In the genomic region with DNA sequence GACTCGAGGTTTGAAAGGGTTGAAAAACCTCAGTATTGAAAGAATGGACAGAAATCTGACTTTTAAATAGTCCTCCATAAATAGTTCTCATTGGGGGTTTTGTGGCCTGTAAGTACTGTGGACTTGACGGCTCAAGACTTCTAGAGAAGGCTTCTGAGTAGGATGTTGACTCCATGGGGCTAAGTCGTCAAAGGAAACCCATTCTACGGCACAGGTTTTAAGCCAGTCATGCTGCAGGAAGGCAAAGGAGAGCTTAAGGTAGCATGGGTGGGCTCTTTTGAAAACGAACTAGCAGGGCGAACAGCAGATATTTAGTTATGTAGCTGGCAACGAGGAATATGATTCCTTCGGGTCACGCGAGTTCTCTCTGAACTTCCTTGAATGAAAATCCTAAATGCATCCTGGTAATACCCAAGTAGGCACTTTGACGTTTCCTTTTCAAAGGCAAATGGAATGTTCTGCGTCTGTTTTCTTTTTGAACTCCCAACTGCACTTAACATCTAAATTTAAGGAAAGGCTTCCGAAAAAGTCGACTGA, we compare ENCODE assay signal across 8 cellular contexts. TPM values are rescaled to one million over a fixed set of nuclear protein-coding genes. Genes with fewer than 3 reads are reported as not detected.
A peak's percentile ranks its signal among the peaks of the same experiment; 100 is the strongest.
DNase-seq lines count a peak whose midpoint lies in the region; ATAC-seq and TF ChIP-seq lines count a peak whose summit lies in the region.

No MANE protein-coding gene starts in this region.

- H3K27me3 ChIP-seq in SK-N-SH (ENCODE audit: insufficient read depth), result no peaks in the 10 kb centered on the region
- no peaks in the 10 kb centered on the region for H3K27me3 ChIP-seq in iPS-15b (ENCODE audit: control insufficient read depth, insufficient read depth, low read length)
- H3K27me3 ChIP-seq in stomach smooth muscle (ENCODE audit: control insufficient read depth in 1 of 2, insufficient read depth in 2 of 2, low read length in 2 of 2), result no peaks in the 10 kb centered on the region

- H3K4me3 Mint-ChIP-seq in activated CD4-positive, alpha-beta memory T cell treated with anti-CD3 and anti-CD28 coated beads, Interleukin-2, amount 10 ng/mL, durations not matched to agents 7 days and 5 days, result peak overlapping the region; percentile 79

- H3K9ac ChIP-seq in SK-N-SH (peak overlapping the region; percentile 73; the same call in 1 of the 2 replicates), iPS-15b (ENCODE audit: low read depth, low read length) (no peak overlapping the region), stomach smooth muscle (ENCODE audit: low read length in 2 of 2) (peak overlapping the region; percentile 21 to 71)

- no peak for TF ChIP-seq CTCF in SK-N-SH (IDR thresholded peaks at IDR 0.05)

- no peak for ATAC-seq in SK-N-SH treated with all-trans-retinoic acid at 6 μM for 48 hours
- no peak for ATAC-seq in GM18858 (IDR thresholded peaks at IDR 0.05; ENCODE audit: unreplicated experiment)

- peaks cover 27% of the 10 kb centered on the region for H3K4me1 Mint-ChIP-seq in activated CD4-positive, alpha-beta memory T cell treated with anti-CD3 and anti-CD28 coated beads, Interleukin-2, amount 10 ng/mL, durations not matched to agents 7 days and 5 days

- H3K9me3 ChIP-seq in SK-N-SH (no peaks in the 10 kb centered on the region), iPS-15b (ENCODE audit: control insufficient read depth, insufficient read depth, low read length) (no peaks in the 10 kb centered on the region), stomach smooth muscle (ENCODE audit: control insufficient read depth in 2 of 2, low read length in 2 of 2) (no peaks in the 10 kb centered on the region)

- peaks cover 46% of the 10 kb centered on the region for H3K27me3 Mint-ChIP-seq in activated CD4-positive, alpha-beta memory T cell treated with anti-CD3 and anti-CD28 coated beads, Interleukin-2, amount 10 ng/mL, durations not matched to agents 7 days and 5 days

- TF ChIP-seq RAD21 in SK-N-SH (IDR thresholded peaks at IDR 0.05; ENCODE audit: low read length), result no peak

- H3K9me3 Mint-ChIP-seq in activated CD4-positive, alpha-beta memory T cell treated with anti-CD3 and anti-CD28 coated beads, Interleukin-2, amount 10 ng/mL, durations not matched to agents 7 days and 5 days, result no peaks in the 10 kb centered on the region

- no peaks in the 10 kb centered on the region for H3K9me2 ChIP-seq in SK-N-SH

- H3K36me3 Mint-ChIP-seq in activated CD4-positive, alpha-beta memory T cell treated with anti-CD3 and anti-CD28 coated beads, Interleukin-2, amount 10 ng/mL, durations not matched to agents 7 days and 5 days (ENCODE audit: low read depth), result no peaks in the 10 kb centered on the region

- in situ Hi-C loops in G401 (cut with HindIII; ENCODE audit: low sequenced_read_pairs), result no loop called here

- no peaks in the 10 kb centered on the region for H4K20me1 ChIP-seq in SK-N-SH (ENCODE audit: insufficient read depth)

- DNase-seq in SK-N-SH, result no peak
- no peak for DNase-seq in activated CD4-positive, alpha-beta memory T cell treated with anti-CD3 and anti-CD28 coated beads, Interleukin-2, amount 10 ng/mL, durations not matched to agents 7 days and 5 days
- DNase-seq in stimulated activated naive CD4-positive, alpha-beta T cell treated with Interleukin-2 at 50 U/mL for 16 hours (lab: John Stamatoyannopoulos, UW), result no peak
- no peak for DNase-seq in G401 (ENCODE audit: low spot score)

- CTCF ChIA-PET in SK-N-SH (lab: Yijun Ruan, JAX), result interaction anchor here (0.6 to 3.9 kb wide), 63 partner anchors 9 to 494 kb away, joined by 3 to 99 read pairs (median 5); no protein-coding TSS in a partner anchor
- CTCF ChIA-PET in activated CD4-positive, alpha-beta memory T cell treated with anti-CD3 and anti-CD28 coated beads, Interleukin-2, amount 10 ng/mL, durations not matched to agents 7 days and 5 days (lab: Charles Lee), result interaction anchor here (0.9 to 3.6 kb wide), 20 partner anchors 10 to 279 kb away, joined by 3 to 29 read pairs (median 4); no protein-coding TSS in a partner anchor

- no peaks in the 10 kb centered on the region for H3K36me3 ChIP-seq in SK-N-SH (replicated peaks in 1 of 2; ENCODE audit: control insufficient read depth in 1 of 2, insufficient read depth in 2 of 2, low read length in 1 of 2)
- H3K36me3 ChIP-seq in iPS-15b (ENCODE audit: control insufficient read depth, insufficient read depth, low read length), result no peaks in the 10 kb centered on the region
- H3K36me3 ChIP-seq in stomach smooth muscle (ENCODE audit: control insufficient read depth in 2 of 2, insufficient read depth in 2 of 2, low read length in 2 of 2), result no peaks in the 10 kb centered on the region

- H3K4me3 ChIP-seq in SK-N-SH (ENCODE audit: low read depth in 2 of 2, low read length in 1 of 2) (peak overlapping the region; percentile 90 to 92), iPS-15b (ENCODE audit: low read depth, low read length) (peak overlapping the region; percentile 65), stomach smooth muscle (ENCODE audit: low read length in 2 of 2) (peak overlapping the region; percentile 81 to 84)

- H2AFZ ChIP-seq in SK-N-SH (ENCODE audit: low read depth), result peak overlapping the region; percentile 90

- H3K79me2 ChIP-seq in SK-N-SH (ENCODE audit: insufficient read depth), result peaks cover 7% of the 10 kb centered on the region; the same call in 1 of the 2 replicates

- H3K27ac ChIP-seq in SK-N-SH (ENCODE audit: low read depth in 2 of 2, low read length in 1 of 2) (no peak overlapping the region; a peak in 1 of 4 replicates), stomach smooth muscle (ENCODE audit: low read length) (no peak overlapping the region)

- POLR2A ChIA-PET in SK-N-SH (lab: Yijun Ruan, JAX), result no interaction called here
- POLR2A ChIA-PET in activated CD4-positive, alpha-beta memory T cell treated with anti-CD3 and anti-CD28 coated beads, Interleukin-2, amount 10 ng/mL, durations not matched to agents 7 days and 5 days (lab: Charles Lee), result interaction anchor here (0.9 kb wide), 1 partner anchor 70 kb away, joined by 3 read pairs; no protein-coding TSS in a partner anchor

- H3F3A ChIP-seq in SK-N-SH (replicated peaks; ENCODE audit: insufficient read depth), result peaks cover 8% of the 10 kb centered on the region

- no peak for TF ChIP-seq EP300 in SK-N-SH (IDR thresholded peaks at IDR 0.05; ENCODE audit: borderline replicate concordance in 1 of 2, low read depth in 1 of 2, low read length in 1 of 2)

- H3K27ac Mint-ChIP-seq in activated CD4-positive, alpha-beta memory T cell treated with anti-CD3 and anti-CD28 coated beads, Interleukin-2, amount 10 ng/mL, durations not matched to agents 7 days and 5 days, result no peak overlapping the region

- H3K4me2 ChIP-seq in SK-N-SH, result peak overlapping the region; percentile 79; the same call in 1 of the 2 replicates

- 25% methylated on average over 14 of the region's 14 CpGs for WGBS in SK-N-SH (ENCODE audit: low lambda C conversion rate)

- H3K4me1 ChIP-seq in SK-N-SH (ENCODE audit: control insufficient read depth in 1 of 2, insufficient read depth in 2 of 2, low read depth in 1 of 2, low read length in 1 of 2), result peaks cover 0 to 10% of the 10 kb centered on the region in 2 experiments; a peak in 2 of 4 replicates
- peaks cover 12% of the 10 kb centered on the region for H3K4me1 ChIP-seq in iPS-15b (ENCODE audit: control insufficient read depth, insufficient read depth, low read length)
- peaks cover 25% of the 10 kb centered on the region for H3K4me1 ChIP-seq in stomach smooth muscle (ENCODE audit: control insufficient read depth, insufficient read depth, low read length)

TF ChIP-seq in SK-N-SH, 30 proteins besides CTCF, POLR2A, EP300 and RAD21:
- TF ChIP-seq FOXM1 (IDR thresholded peaks at IDR 0.05; ENCODE audit: low read depth) (no peak), GABPA (IDR thresholded peaks at IDR 0.05; ENCODE audit: low read depth) (no peak), ZBTB33 (IDR thresholded peaks at IDR 0.05; ENCODE audit: borderline replicate concordance, low read depth) (no peak)

TF ChIP-seq in SK-N-SH treated with all-trans-retinoic acid at 6 μM for 48 hours, 23 proteins besides CTCF, POLR2A, EP300 and RAD21:
- TF ChIP-seq, protein P1, sequence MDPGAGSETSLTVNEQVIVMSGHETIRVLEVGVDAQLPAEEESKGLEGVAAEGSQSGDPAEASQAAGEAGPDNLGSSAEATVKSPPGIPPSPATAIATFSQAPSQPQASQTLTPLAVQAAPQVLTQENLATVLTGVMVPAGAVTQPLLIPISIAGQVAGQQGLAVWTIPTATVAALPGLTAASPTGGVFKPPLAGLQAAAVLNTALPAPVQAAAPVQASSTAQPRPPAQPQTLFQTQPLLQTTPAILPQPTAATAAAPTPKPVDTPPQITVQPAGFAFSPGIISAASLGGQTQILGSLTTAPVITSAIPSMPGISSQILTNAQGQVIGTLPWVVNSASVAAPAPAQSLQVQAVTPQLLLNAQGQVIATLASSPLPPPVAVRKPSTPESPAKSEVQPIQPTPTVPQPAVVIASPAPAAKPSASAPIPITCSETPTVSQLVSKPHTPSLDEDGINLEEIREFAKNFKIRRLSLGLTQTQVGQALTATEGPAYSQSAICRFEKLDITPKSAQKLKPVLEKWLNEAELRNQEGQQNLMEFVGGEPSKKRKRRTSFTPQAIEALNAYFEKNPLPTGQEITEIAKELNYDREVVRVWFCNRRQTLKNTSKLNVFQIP (CRISPR knock-in tag; IDR thresholded peaks at IDR 0.05; ENCODE audit: borderline replicate concordance, low read depth), result no peak
- TF ChIP-seq OSR1 (CRISPR knock-in tag; IDR thresholded peaks at IDR 0.05), result no peak
- no peak for TF ChIP-seq ZNF70 (CRISPR knock-in tag; IDR thresholded peaks at IDR 0.05)
- TF ChIP-seq ARNTL (CRISPR knock-in tag; IDR thresholded peaks at IDR 0.05; ENCODE audit: borderline replicate concordance, low read depth), result no peak
- no peak for TF ChIP-seq ESRRG (CRISPR knock-in tag; IDR thresholded peaks at IDR 0.05)
- TF ChIP-seq PPARA (CRISPR knock-in tag; IDR thresholded peaks at IDR 0.05; ENCODE audit: borderline replicate concordance), result no peak
TF ChIP-seq in SK-N-SH treated with all-trans-retinoic acid at 6 μM for 48 hours: peak in this region for 0.

RNA-seq across cellular contexts. Expression of gene NEDD4L, which starts 1.1 kb away (rescaled TPM):
- 11.0 and 13.2 TPM in 2 replicates for polyA plus RNA-seq in SK-N-SH (2012; rRNA removed)
- 9.0 and 10.9 TPM in 2 replicates for polyA plus RNA-seq in SK-N-SH (2012; cell fraction: cytosol; rRNA removed)
- polyA plus RNA-seq in SK-N-SH (2012; cell fraction: nucleus; rRNA removed), result 22.0 and 24.4 TPM in 2 replicates
- total RNA-seq in activated CD4-positive, alpha-beta memory T cell treated with anti-CD3 and anti-CD28 coated beads, Interleukin-2, amount 10 ng/mL, durations not matched to agents 7 days and 5 days, result 1 to 10 TPM; 4.6 to 5.8 TPM
- 0.37 TPM in 1 of 2 replicates, not detected in the other for total RNA-seq in G401 (2014; rRNA removed; shearing (Covaris generic))
